In genomic region chr17:75830168-75831031, GRCh38 we compare ENCODE assay signal across 8 cellular contexts. TPM values are rescaled to one million over a fixed set of nuclear protein-coding genes. Genes with fewer than 3 reads are reported as not detected.
DNase-seq lines count a peak whose midpoint lies in the region; ATAC-seq and TF ChIP-seq lines count a peak whose summit lies in the region.

No MANE protein-coding gene starts in this region.

- no peaks in the 10 kb centered on the region for H3K27me3 ChIP-seq in endodermal cell (ENCODE audit: control insufficient read depth, insufficient read depth, low read length, poor library complexity, severe bottlenecking)

- H3K27ac ChIP-seq in endodermal cell (ENCODE audit: low read depth, low read length): no peak overlapping the region

- no peak overlapping the region for H3K4me3 ChIP-seq in endodermal cell (ENCODE audit: low read length)

- no peaks in the 10 kb centered on the region for H3K9me3 ChIP-seq in T-helper 17 cell (ENCODE audit: control insufficient read depth, low read length, poor library complexity, severe bottlenecking)
- no peaks in the 10 kb centered on the region for H3K9me3 ChIP-seq in endodermal cell (ENCODE audit: control insufficient read depth, low read length)

- DNase-seq in T-helper 17 cell (no peak), endodermal cell (peak; percentile 96), retina (peak; percentile 56), NCI-H1105 treated with DMSO at 0.1 percent for 48 hours (lab: John Stamatoyannopoulos, UW) (no peak), NCI-H1930 (lab: John Stamatoyannopoulos, UW) (no peak), cerebellar cortex (ENCODE audit: low spot score) (no peak), AG08395 (ENCODE audit: low spot score) (no peak)

- no peak overlapping the region for H3K9ac ChIP-seq in endodermal cell (ENCODE audit: extremely low read depth, low read length, poor library complexity, severe bottlenecking)

- H3K36me3 ChIP-seq in endodermal cell (ENCODE audit: control insufficient read depth, insufficient read depth, low read length): peaks cover 6% of the 10 kb centered on the region

- H3K27ac Mint-ChIP-seq in T-helper 17 cell (peak overlapping the region; percentile 67), endodermal cell (peak overlapping the region; percentile 88)

- H3K27me3 Mint-ChIP-seq in T-helper 17 cell (no peaks in the 10 kb centered on the region), endodermal cell (ENCODE audit: insufficient read depth) (no peaks in the 10 kb centered on the region)

- TF ChIP-seq CTCF in GM12874 (IDR thresholded peaks at IDR 0.05; ENCODE audit: insufficient read depth, low read depth, low read length) (peak; percentile 79), endodermal cell (conservative IDR thresholded peaks at IDR 0.05) (peak; percentile 78)

- no peak overlapping the region for H3K4me3 Mint-ChIP-seq in T-helper 17 cell
- peak overlapping the region; percentile 45 for H3K4me3 Mint-ChIP-seq in endodermal cell

- no peaks in the 10 kb centered on the region for H3K4me1 ChIP-seq in endodermal cell (ENCODE audit: control insufficient read depth, insufficient read depth, low read length)

- H3K4me1 Mint-ChIP-seq in T-helper 17 cell (peaks cover 25% of the 10 kb centered on the region), endodermal cell (peaks cover 14% of the 10 kb centered on the region)

- H3K9me3 Mint-ChIP-seq in endodermal cell: no peaks in the 10 kb centered on the region

- 73 to 82% methylated on average over 19 to 26 of the region's 26 CpGs for WGBS in endodermal cell (ENCODE audit: insufficient coverage in 1 of 2, insufficient read length in 1 of 2), 2 experiments

- ATAC-seq in T-helper 17 cell: no peak

- peaks cover 2% of the 10 kb centered on the region for H3K36me3 Mint-ChIP-seq in T-helper 17 cell (ENCODE audit: low read depth)
- peaks cover 3% of the 10 kb centered on the region for H3K36me3 Mint-ChIP-seq in endodermal cell (ENCODE audit: low read depth)

RNA-seq across cellular contexts. Expression of gene UNC13D, which starts 13.8 kb away (rescaled TPM):
- total RNA-seq in T-helper 17 cell: 100 to 1,000 TPM; 164 TPM
- 1 to 10 TPM; 6.3 to 6.4 TPM for total RNA-seq in endodermal cell
- polyA plus RNA-seq in endodermal cell (2013, experiment 1 of 2): 1.1 TPM
- polyA plus RNA-seq in endodermal cell (2013, experiment 2 of 2): 2.6 TPM

RNA-seq across cellular contexts. Expression of gene WBP2, which starts 24.7 kb away (rescaled TPM):
- total RNA-seq in T-helper 17 cell: 100 to 1,000 TPM in 1 of 2 donors, 10 to 100 TPM in 1; 86.0 to 114 TPM
- 10 to 100 TPM; 74.3 to 82.7 TPM for total RNA-seq in endodermal cell
- polyA plus RNA-seq in endodermal cell (2013, experiment 1 of 2): 89.2 TPM
- 87.4 TPM for polyA plus RNA-seq in endodermal cell (2013, experiment 2 of 2)

RNA-seq across cellular contexts. Expression of gene UNK, which starts 45.8 kb away (rescaled TPM):
- total RNA-seq in T-helper 17 cell (10 to 100 TPM; 30.3 to 33.4 TPM), endodermal cell (10 to 100 TPM; 38.0 to 39.0 TPM)
- 40.1 TPM for polyA plus RNA-seq in endodermal cell (2013, experiment 1 of 2)
- 37.5 TPM for polyA plus RNA-seq in endodermal cell (2013, experiment 2 of 2)

RNA-seq across cellular contexts. Expression of gene TRIM47, which starts 48.0 kb away (rescaled TPM):
- total RNA-seq in T-helper 17 cell: 1 to 10 TPM; 4.5 to 9.4 TPM
- 1 to 10 TPM; 1.6 to 2.7 TPM for total RNA-seq in endodermal cell
- polyA plus RNA-seq in endodermal cell (2013, experiment 1 of 2): 1.4 TPM
- 0.62 TPM for polyA plus RNA-seq in endodermal cell (2013, experiment 2 of 2)

Comparison
In these comparisons a context has a peak if more than half of its experiments do, and no peak if none do; other contexts are left out.
1. DNase-seq: peak in endodermal cell (single experiment) and retina (single experiment); none in T-helper 17 cell (0 of 3), NCI-H1105 treated with DMSO at 0.1 percent for 48 hours (single experiment), NCI-H1930 (0 of 2), cerebellar cortex (single experiment) and AG08395 (single experiment).
2. RNA of gene UNC13D, which starts 13.8 kb away (total RNA-seq): 164 TPM in T-helper 17 cell; 6.3 to 6.4 TPM in endodermal cell; every median in the first group is over 10 times any median in the second.